ENCODE assay signal across 23 cellular contexts in genomic region chr14:51544901-51545300, GRCh38.
DNase-seq lines count a peak whose midpoint lies in the region; ATAC-seq, FAIRE-seq and TF ChIP-seq lines count a peak whose summit lies in the region.
"Had no signal": no experiment of that assay in that cellular context is flagged by ENCODE, and none has a peak within 500 bp of the region (broad histone marks: within the 10 kb centered on the region; RNA-seq: fewer than 3 reads in every experiment).

No MANE protein-coding gene starts in this region.

- TF ChIP-seq POLR2A in breast epithelium (IDR thresholded peaks at IDR 0.05): no peak

- TF ChIP-seq CTCF in MCF 10A (IDR thresholded peaks at IDR 0.05; ENCODE audit: unreplicated experiment): no peak
- TF ChIP-seq CTCF in breast epithelium (IDR thresholded peaks at IDR 0.05): no peak
- TF ChIP-seq CTCF in bronchial epithelial cell (IDR thresholded peaks at IDR 0.05; ENCODE audit: insufficient read depth, low read length, severe bottlenecking): no peak
- TF ChIP-seq CTCF in neural progenitor cell (IDR thresholded peaks at IDR 0.05): no peak
- TF ChIP-seq CTCF in A673 (conservative IDR thresholded peaks at IDR 0.05; ENCODE audit: low read depth, low read length): no peak

- POLR2A ChIA-PET in MCF 10A (lab: Yijun Ruan, JAX) (interaction anchor here (0.6 to 7.7 kb wide), 24 partner anchors 9 to 263 kb away, joined by 3 to 124 read pairs (median 3); partner anchors contain the start of gene FRMD6), A673 (lab: Charles Lee; ENCODE audit: low non-redundant PET) (no interaction called here)

- intact Hi-C loops in MCF 10A (cut with micrococcal nuclease) (loop anchor here (5.0 to 10.0 kb wide), 2 partner anchors 230 to 263 kb away; no protein-coding TSS in a partner anchor), breast epithelium (cut with DNase I; ENCODE audit: low total_unique reads) (no loop called here), A673 (cut with micrococcal nuclease; ENCODE audit: unreplicated experiment) (no loop called here)

- no peaks in the 10 kb centered on the region for H3F3A ChIP-seq in neural progenitor cell (ENCODE audit: low read depth)

- H3K36me3 ChIP-seq in breast epithelium (no peaks in the 10 kb centered on the region), bronchial epithelial cell (ENCODE audit: control insufficient read depth, insufficient read depth, low read length) (peaks cover 1% of the 10 kb centered on the region), neural progenitor cell (no peaks in the 10 kb centered on the region), A673 (ENCODE audit: insufficient read depth, low read length, poor library complexity, severe bottlenecking) (no peaks in the 10 kb centered on the region)
- H3K36me3 ChIP-seq: BLaER1 had no signal

- H3K79me2 ChIP-seq in neural progenitor cell (ENCODE audit: low read depth): no peaks in the 10 kb centered on the region

- DNase-seq in MCF 10A (ENCODE audit: unreplicated experiment): peak; percentile 24
- DNase-seq in breast epithelium (ENCODE audit: low spot score in 2 of 2): no peak
- peak; percentile 55 for DNase-seq in bronchial epithelial cell (ENCODE audit: low read depth)
- no peak for DNase-seq in neural progenitor cell (ENCODE audit: low spot score)
- DNase-seq in urothelium cell line (ENCODE audit: low spot score): no peak
- no peak for DNase-seq in A673 (ENCODE audit: low spot score)
- no peak for DNase-seq in T-helper 9 cell
- DNase-seq: CD8-positive, alpha-beta memory T cell; DMS53; EL; GOT3; NCI-H1105 treated with DMSO at 0.1 percent for 48 hours; NCI-H1694 treated with DMSO at 0.1 percent for 48 hours; NCI-H2107; NCI-H2227 treated with DMSO at 0.1 percent for 48 hours; NCI-H510A treated with DMSO at 0.1 percent for 48 hours; NCI-H82 had no signal

- H3K36me3 Mint-ChIP-seq in MCF 10A (ENCODE audit: insufficient read depth, unreplicated experiment) (no peaks in the 10 kb centered on the region), neural progenitor cell (no peaks in the 10 kb centered on the region)
- H3K36me3 Mint-ChIP-seq: CD8-positive, alpha-beta memory T cell had no signal

- no TSS peak for BruUV-seq in MCF 10A (replicated peaks; lab: Mats Ljungman, UMichigan)
- BruUV-seq in A673 (replicated peaks; lab: Mats Ljungman, UMichigan): no TSS peak

- peak overlapping the region in 1 of 2 donors; percentile 6 for H3K27ac ChIP-seq in breast epithelium
- H3K27ac ChIP-seq in neural progenitor cell: no peak overlapping the region
- H3K27ac ChIP-seq in A673 (ENCODE audit: low read depth, low read length, poor library complexity, severe bottlenecking): no peak overlapping the region
- H3K27ac ChIP-seq: BLaER1, RWPE1 had no signal

- FAIRE-seq in bronchial epithelial cell (lab: Jason Lieb, UNC) (no peak), urothelium cell line (lab: Jason Lieb, UNC) (peak; percentile 44)
- FAIRE-seq: GM12878, K562 had no signal

- no peaks in the 10 kb centered on the region for H3K27me3 ChIP-seq in breast epithelium
- H3K27me3 ChIP-seq in bronchial epithelial cell (ENCODE audit: control insufficient read depth, insufficient read depth, low read length): no peaks in the 10 kb centered on the region
- no peaks in the 10 kb centered on the region for H3K27me3 ChIP-seq in neural progenitor cell
- H3K27me3 ChIP-seq in A673 (replicated peaks; ENCODE audit: insufficient read depth, low read depth, low read length, poor library complexity): no peaks in the 10 kb centered on the region
- H3K27me3 ChIP-seq: BLaER1 had no signal

- H3K9me3 Mint-ChIP-seq in MCF 10A (ENCODE audit: unreplicated experiment): no peaks in the 10 kb centered on the region
- H3K9me3 Mint-ChIP-seq in neural progenitor cell: peaks cover 2% of the 10 kb centered on the region
- H3K9me3 Mint-ChIP-seq: CD8-positive, alpha-beta memory T cell had no signal

- CTCF ChIA-PET in MCF 10A (lab: Yijun Ruan, JAX) (interaction anchor here (0.6 to 1.4 kb wide), 4 partner anchors 11 to 213 kb away, joined by 3 to 4 read pairs (median 4); no protein-coding TSS in a partner anchor), A673 (lab: Charles Lee) (no interaction called here)

- H2AFZ ChIP-seq in neural progenitor cell (replicated peaks): peak overlapping the region; percentile 74

- H4K20me1 ChIP-seq in neural progenitor cell (ENCODE audit: low read depth): no peaks in the 10 kb centered on the region
- H4K20me1 ChIP-seq: BLaER1 had no signal

- no peak for ATAC-seq in GM18498 (IDR thresholded peaks at IDR 0.05; ENCODE audit: unreplicated experiment)
- ATAC-seq: GM12878, HCT116, K562 had no signal

- peaks cover 65% of the 10 kb centered on the region for H3K4me1 Mint-ChIP-seq in MCF 10A (ENCODE audit: insufficient read depth, unreplicated experiment)
- peaks cover 17% of the 10 kb centered on the region for H3K4me1 Mint-ChIP-seq in neural progenitor cell
- H3K4me1 Mint-ChIP-seq: CD8-positive, alpha-beta memory T cell had no signal

- H3K27ac Mint-ChIP-seq in MCF 10A (ENCODE audit: low read depth, unreplicated experiment) (peak overlapping the region; percentile 94), neural progenitor cell (no peak overlapping the region)
- H3K27ac Mint-ChIP-seq: CD8-positive, alpha-beta memory T cell had no signal

- H3K4me2 ChIP-seq in neural progenitor cell: no peak overlapping the region
- H3K4me2 ChIP-seq: BLaER1 had no signal

- H3K4me3 ChIP-seq in breast epithelium: no peak overlapping the region
- no peak overlapping the region for H3K4me3 ChIP-seq in bronchial epithelial cell (ENCODE audit: low read depth, low read length)
- H3K4me3 ChIP-seq in neural progenitor cell: no peak overlapping the region
- H3K4me3 ChIP-seq in A673 (ENCODE audit: low read depth, low read length, poor library complexity, severe bottlenecking): no peak overlapping the region
- H3K4me3 ChIP-seq: BLaER1, GM12878, K562 had no signal

- H3K4me1 ChIP-seq in breast epithelium (no peaks in the 10 kb centered on the region), neural progenitor cell (no peaks in the 10 kb centered on the region), A673 (ENCODE audit: insufficient read depth, low read length, poor library complexity, severe bottlenecking) (peaks cover 6% of the 10 kb centered on the region)
- H3K4me1 ChIP-seq: BLaER1 had no signal

- H3K27me3 Mint-ChIP-seq in MCF 10A (ENCODE audit: insufficient read depth, unreplicated experiment) (no peaks in the 10 kb centered on the region), neural progenitor cell (ENCODE audit: insufficient read depth, low read depth) (peaks cover 2% of the 10 kb centered on the region)

- H3K4me3 Mint-ChIP-seq in MCF 10A (ENCODE audit: unreplicated experiment) (peak overlapping the region; percentile 57), neural progenitor cell (no peak overlapping the region)
- H3K4me3 Mint-ChIP-seq: CD8-positive, alpha-beta memory T cell had no signal

- H3K9ac ChIP-seq in neural progenitor cell: no peak overlapping the region
- H3K9ac ChIP-seq: BLaER1 had no signal

- H3K9me3 ChIP-seq in breast epithelium: no peaks in the 10 kb centered on the region
- no peaks in the 10 kb centered on the region for H3K9me3 ChIP-seq in neural progenitor cell (ENCODE audit: low read depth)
- no peaks in the 10 kb centered on the region for H3K9me3 ChIP-seq in A673 (ENCODE audit: low read depth, low read length, poor library complexity, severe bottlenecking)
- H3K9me3 ChIP-seq: BLaER1 had no signal

Comparison
In these comparisons a context has a peak if more than half of its experiments do, and no peak if none do; other contexts are left out.
1. DNase-seq: peak in MCF 10A (single experiment) and bronchial epithelial cell (single experiment); none in breast epithelium (0 of 2), neural progenitor cell (single experiment), urothelium cell line (single experiment), A673 (single experiment) and T-helper 9 cell (single experiment).